Comparison of ENCODE assay signal across 8 cellular contexts in the genomic region with DNA sequence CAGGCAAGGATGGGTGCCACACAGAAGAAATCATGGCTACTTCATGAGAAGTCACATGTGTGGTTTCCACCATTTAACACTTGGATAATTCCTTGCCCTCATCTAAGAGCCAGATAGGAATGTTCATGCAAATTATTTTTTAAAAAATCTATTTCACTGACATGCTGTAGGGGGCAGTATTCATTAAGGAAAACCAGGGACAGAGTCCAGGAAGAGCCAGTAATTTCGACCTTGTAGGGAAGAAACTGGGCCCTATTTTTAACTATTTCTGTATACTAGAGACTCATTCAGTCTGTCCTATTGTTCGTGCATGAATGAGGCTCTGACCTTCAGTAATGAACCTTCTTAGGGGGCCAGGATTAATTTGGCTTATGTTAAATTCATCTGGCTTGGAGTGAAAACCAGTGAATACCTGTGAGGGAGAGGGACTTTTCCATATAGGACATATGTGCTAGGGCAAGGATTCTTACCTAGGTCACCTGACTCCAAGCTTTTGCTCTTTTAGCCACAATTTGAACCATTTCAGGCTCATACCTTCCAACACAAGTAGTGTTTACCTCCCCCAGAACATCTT.
DNase-seq lines count a peak whose midpoint lies in the region; ATAC-seq lines count a peak whose summit lies in the region.

No MANE protein-coding gene starts in this region.

- peak; percentile 3 for DNase-seq in NOMO-1 treated with DMSO at 0.1 percent for 48 hours (lab: John Stamatoyannopoulos, UW; ENCODE audit: unreplicated experiment)
- DNase-seq in NOMO-1 treated with dmso at 0.1 percent for 144 hours (lab: John Stamatoyannopoulos, UW; ENCODE audit: unreplicated experiment), result no peak
- peak; percentile 58 for DNase-seq in NCI-H446 treated with DMSO at 0.1 percent for 48 hours (lab: John Stamatoyannopoulos, UW)
- peak; percentile 71 for DNase-seq in dermis blood vessel endothelial cell
- peak; percentile 9 for DNase-seq in middle frontal gyrus (ENCODE audit: extremely low spot score, low spot score)
- DNase-seq in activated CD8-positive, alpha-beta memory T cell treated with anti-CD3 and anti-CD28 coated beads, Interleukin-2, amount 50 U/mL, for 48 hours, result no peak

- ATAC-seq in HG02885 (IDR thresholded peaks at IDR 0.05; ENCODE audit: poor library complexity, unreplicated experiment) (no peak), HG02798 (IDR thresholded peaks at IDR 0.05; ENCODE audit: poor library complexity, unreplicated experiment) (no peak)

Comparison
In these comparisons a context has a peak if more than half of its experiments do, and no peak if none do; other contexts are left out.
1. DNase-seq: peak in NOMO-1 treated with DMSO at 0.1 percent for 48 hours (single experiment), NCI-H446 treated with DMSO at 0.1 percent for 48 hours (single experiment), dermis blood vessel endothelial cell (single experiment) and middle frontal gyrus (single experiment); none in NOMO-1 treated with dmso at 0.1 percent for 144 hours (single experiment) and activated CD8-positive, alpha-beta memory T cell treated with anti-CD3 and anti-CD28 coated beads, Interleukin-2, amount 50 U/mL, for 48 hours (single experiment).